12 cellular contexts compared by ENCODE assay signal in the genomic region with DNA sequence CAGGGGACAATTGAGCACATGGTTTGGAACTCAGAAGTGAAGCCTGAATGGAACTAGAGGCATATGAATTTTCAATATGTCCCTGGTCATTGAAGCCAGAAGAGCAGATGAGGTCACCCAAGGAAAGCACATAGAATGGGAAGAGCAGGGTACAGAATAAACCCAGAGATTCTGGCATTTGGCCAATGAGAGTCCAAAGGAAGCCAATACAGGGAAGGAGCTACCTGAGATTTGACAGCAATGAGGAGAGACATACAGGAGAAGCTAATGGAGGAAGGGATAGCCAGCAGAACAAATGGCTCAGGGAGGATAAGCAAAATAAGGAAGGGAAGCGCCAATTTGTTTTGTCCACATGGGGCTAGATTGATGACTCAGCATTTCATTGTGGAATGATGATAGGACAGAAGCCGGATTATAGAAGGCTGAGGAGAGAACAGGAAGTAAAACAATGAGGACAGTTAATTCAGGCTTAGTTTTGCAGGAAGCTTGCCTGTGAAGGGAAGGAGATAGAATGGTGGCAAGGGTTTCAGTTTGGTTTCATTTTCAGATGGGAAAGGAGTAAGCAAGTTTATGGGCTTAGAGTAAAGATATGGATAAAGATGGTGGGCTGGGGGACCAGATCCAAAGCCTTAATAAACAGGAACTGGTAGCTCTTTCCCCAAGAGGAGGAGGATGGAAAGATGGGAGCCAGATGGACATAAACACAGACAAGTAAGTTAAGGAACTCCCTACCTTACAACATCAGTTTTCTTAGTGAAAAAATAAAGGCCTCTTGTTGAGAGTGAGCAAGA. TPM values are rescaled to one million over a fixed set of nuclear protein-coding genes. Genes with fewer than 3 reads are reported as not detected.
DNase-seq lines count a peak whose midpoint lies in the region; ATAC-seq and TF ChIP-seq lines count a peak whose summit lies in the region.
"Had no signal": no experiment of that assay in that cellular context is flagged by ENCODE, and none has a peak within 500 bp of the region (broad histone marks: within the 10 kb centered on the region; RNA-seq: fewer than 3 reads in every experiment).

No MANE protein-coding gene starts in this region.

- peak overlapping the region; percentile 56 for H2AFZ ChIP-seq in SK-N-SH (ENCODE audit: low read depth)

- no peak overlapping the region for H3K9ac ChIP-seq in SK-N-SH

- POLR2A ChIA-PET in SK-N-SH (lab: Yijun Ruan, JAX), result no interaction called here

- H3K4me3 ChIP-seq in SK-N-SH (ENCODE audit: low read depth in 2 of 2, low read length in 1 of 2) (no peak overlapping the region; a peak in 1 of 4 replicates), foreskin fibroblast (ENCODE audit: low read depth in 1 of 2, low read length in 2 of 2) (no peak overlapping the region), upper lobe of left lung (no peak overlapping the region)
- H3K4me3 ChIP-seq: cardiac muscle cell had no signal

- no peaks in the 10 kb centered on the region for H3F3A ChIP-seq in SK-N-SH (replicated peaks; ENCODE audit: insufficient read depth)

- ATAC-seq in SK-N-SH treated with all-trans-retinoic acid at 6 μM for 48 hours (no peak), upper lobe of left lung (ENCODE audit: low FRiP score in 2 of 2) (no peak)
- ATAC-seq: HCT116, Panc1 had no signal

- H3K4me2 ChIP-seq in SK-N-SH, result 0 out of 2 replicates have a peak overlapping the region, but pooled peaks have one; percentile 22

- CTCF ChIA-PET in SK-N-SH (lab: Yijun Ruan, JAX), result interaction anchor here (1.0 to 1.5 kb wide), 2 partner anchors 12 to 158 kb away, joined by 3 to 4 read pairs; no protein-coding TSS in a partner anchor

- DNase-seq in SK-N-SH (no peak), RKO (ENCODE audit: low spot score) (peak; percentile 39), foreskin fibroblast (peak; percentile 5 to 37), upper lobe of left lung (no peak), NCI-H510A (lab: John Stamatoyannopoulos, UW) (no peak), NCI-H2196 treated with DMSO at 0.1 percent for 48 hours (lab: John Stamatoyannopoulos, UW; ENCODE audit: unreplicated experiment) (no peak), epidermal melanocyte (ENCODE audit: insufficient read length, low spot score) (no peak)
- DNase-seq: activated CD4-positive, alpha-beta memory T cell treated with anti-CD3 and anti-CD28 coated beads for 36 hours had no signal

- H3K36me3 ChIP-seq in SK-N-SH (replicated peaks in 1 of 2; ENCODE audit: control insufficient read depth in 1 of 2, insufficient read depth in 2 of 2, low read length in 1 of 2) (no peaks in the 10 kb centered on the region), upper lobe of left lung (no peaks in the 10 kb centered on the region)
- H3K36me3 ChIP-seq: cardiac muscle cell had no signal

- H3K9me2 ChIP-seq in SK-N-SH, result no peaks in the 10 kb centered on the region

- TF ChIP-seq POLR2A in upper lobe of left lung (IDR thresholded peaks at IDR 0.05), result no peak

- H3K9me3 ChIP-seq in SK-N-SH (no peaks in the 10 kb centered on the region), upper lobe of left lung (no peaks in the 10 kb centered on the region)

- no peak for TF ChIP-seq EP300 in SK-N-SH (IDR thresholded peaks at IDR 0.05; ENCODE audit: borderline replicate concordance in 1 of 2, low read depth in 1 of 2, low read length in 1 of 2)
- no peak for TF ChIP-seq EP300 in upper lobe of left lung (IDR thresholded peaks at IDR 0.05)

- no peak for TF ChIP-seq CTCF in SK-N-SH (IDR thresholded peaks at IDR 0.05)
- TF ChIP-seq CTCF in foreskin fibroblast (IDR thresholded peaks at IDR 0.05; ENCODE audit: low read depth, low read length), result no peak
- TF ChIP-seq CTCF in upper lobe of left lung (IDR thresholded peaks at IDR 0.05), result no peak

- 94% methylated on average over 2 of the region's 2 CpGs for WGBS in SK-N-SH (ENCODE audit: low lambda C conversion rate)
- WGBS in upper lobe of left lung, 2 donors, result 40 to 44% methylated on average over 2 of the region's 2 CpGs

- H3K4me1 ChIP-seq in SK-N-SH (ENCODE audit: control insufficient read depth in 1 of 2, insufficient read depth in 2 of 2, low read depth in 1 of 2, low read length in 1 of 2), result peaks cover 8 to 13% of the 10 kb centered on the region in 2 experiments; a peak in 3 of 4 replicates
- H3K4me1 ChIP-seq in upper lobe of left lung, result peaks cover 8 to 24% (median 18%) of the 10 kb centered on the region in 4 donors

- H3K79me2 ChIP-seq in SK-N-SH (ENCODE audit: insufficient read depth), result peaks cover 14% of the 10 kb centered on the region

- H3K27ac ChIP-seq in SK-N-SH (ENCODE audit: low read depth in 2 of 2, low read length in 1 of 2) (no peak overlapping the region), upper lobe of left lung (peak overlapping the region in 3 of 4 donors; percentile 8 to 33 (median 11))
- H3K27ac ChIP-seq: cardiac muscle cell had no signal

- H4K20me1 ChIP-seq in SK-N-SH (ENCODE audit: insufficient read depth), result peaks cover 5% of the 10 kb centered on the region; the same call in 1 of the 2 replicates

- no peak for TF ChIP-seq RAD21 in SK-N-SH (IDR thresholded peaks at IDR 0.05; ENCODE audit: low read length)

- H3K27me3 ChIP-seq in SK-N-SH (ENCODE audit: insufficient read depth) (no peaks in the 10 kb centered on the region), upper lobe of left lung (no peaks in the 10 kb centered on the region)
- H3K27me3 ChIP-seq: cardiac muscle cell had no signal

TF ChIP-seq in SK-N-SH, 30 proteins besides CTCF, POLR2A, EP300 and RAD21:
- TF ChIP-seq NFIC (IDR thresholded peaks at IDR 0.05; ENCODE audit: borderline replicate concordance) (0 out of 2 replicates have a peak, but pooled peaks have one; percentile 5), MEF2A (IDR thresholded peaks at IDR 0.05; ENCODE audit: borderline replicate concordance, low read depth) (no peak)

TF ChIP-seq in SK-N-SH treated with all-trans-retinoic acid at 6 μM for 48 hours, 23 proteins besides CTCF, POLR2A, EP300 and RAD21 (continues in another document):
- TF ChIP-seq TOX (CRISPR knock-in tag; IDR thresholded peaks at IDR 0.05; ENCODE audit: borderline replicate concordance), result no peak
- no peak for TF ChIP-seq ZNF70 (CRISPR knock-in tag; IDR thresholded peaks at IDR 0.05)
- TF ChIP-seq ESRRG (CRISPR knock-in tag; IDR thresholded peaks at IDR 0.05), result no peak
- TF ChIP-seq ZNF565 (CRISPR knock-in tag; conservative IDR thresholded peaks at IDR 0.05; ENCODE audit: low read depth), result no peak
- no peak for TF ChIP-seq TCF4 (CRISPR knock-in tag; IDR thresholded peaks at IDR 0.05; ENCODE audit: borderline replicate concordance)
- TF ChIP-seq, protein P1, sequence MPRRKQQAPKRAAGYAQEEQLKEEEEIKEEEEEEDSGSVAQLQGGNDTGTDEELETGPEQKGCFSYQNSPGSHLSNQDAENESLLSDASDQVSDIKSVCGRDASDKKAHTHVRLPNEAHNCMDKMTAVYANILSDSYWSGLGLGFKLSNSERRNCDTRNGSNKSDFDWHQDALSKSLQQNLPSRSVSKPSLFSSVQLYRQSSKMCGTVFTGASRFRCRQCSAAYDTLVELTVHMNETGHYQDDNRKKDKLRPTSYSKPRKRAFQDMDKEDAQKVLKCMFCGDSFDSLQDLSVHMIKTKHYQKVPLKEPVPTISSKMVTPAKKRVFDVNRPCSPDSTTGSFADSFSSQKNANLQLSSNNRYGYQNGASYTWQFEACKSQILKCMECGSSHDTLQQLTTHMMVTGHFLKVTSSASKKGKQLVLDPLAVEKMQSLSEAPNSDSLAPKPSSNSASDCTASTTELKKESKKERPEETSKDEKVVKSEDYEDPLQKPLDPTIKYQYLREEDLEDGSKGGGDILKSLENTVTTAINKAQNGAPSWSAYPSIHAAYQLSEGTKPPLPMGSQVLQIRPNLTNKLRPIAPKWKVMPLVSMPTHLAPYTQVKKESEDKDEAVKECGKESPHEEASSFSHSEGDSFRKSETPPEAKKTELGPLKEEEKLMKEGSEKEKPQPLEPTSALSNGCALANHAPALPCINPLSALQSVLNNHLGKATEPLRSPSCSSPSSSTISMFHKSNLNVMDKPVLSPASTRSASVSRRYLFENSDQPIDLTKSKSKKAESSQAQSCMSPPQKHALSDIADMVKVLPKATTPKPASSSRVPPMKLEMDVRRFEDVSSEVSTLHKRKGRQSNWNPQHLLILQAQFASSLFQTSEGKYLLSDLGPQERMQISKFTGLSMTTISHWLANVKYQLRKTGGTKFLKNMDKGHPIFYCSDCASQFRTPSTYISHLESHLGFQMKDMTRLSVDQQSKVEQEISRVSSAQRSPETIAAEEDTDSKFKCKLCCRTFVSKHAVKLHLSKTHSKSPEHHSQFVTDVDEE (CRISPR knock-in tag; IDR thresholded peaks at IDR 0.05), result no peak
- no peak for TF ChIP-seq OSR1 (CRISPR knock-in tag; IDR thresholded peaks at IDR 0.05)
- no peak for TF ChIP-seq ZFP30 (CRISPR knock-in tag; IDR thresholded peaks at IDR 0.05)
- TF ChIP-seq ZNF8 (CRISPR knock-in tag; IDR thresholded peaks at IDR 0.05), result no peak
- TF ChIP-seq, protein P2, sequence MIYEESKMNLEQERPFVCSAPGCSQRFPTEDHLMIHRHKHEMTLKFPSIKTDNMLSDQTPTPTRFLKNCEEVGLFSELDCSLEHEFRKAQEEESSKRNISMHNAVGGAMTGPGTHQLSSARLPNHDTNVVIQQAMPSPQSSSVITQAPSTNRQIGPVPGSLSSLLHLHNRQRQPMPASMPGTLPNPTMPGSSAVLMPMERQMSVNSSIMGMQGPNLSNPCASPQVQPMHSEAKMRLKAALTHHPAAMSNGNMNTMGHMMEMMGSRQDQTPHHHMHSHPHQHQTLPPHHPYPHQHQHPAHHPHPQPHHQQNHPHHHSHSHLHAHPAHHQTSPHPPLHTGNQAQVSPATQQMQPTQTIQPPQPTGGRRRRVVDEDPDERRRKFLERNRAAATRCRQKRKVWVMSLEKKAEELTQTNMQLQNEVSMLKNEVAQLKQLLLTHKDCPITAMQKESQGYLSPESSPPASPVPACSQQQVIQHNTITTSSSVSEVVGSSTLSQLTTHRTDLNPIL (CRISPR knock-in tag; IDR thresholded peaks at IDR 0.05; ENCODE audit: low read depth), result no peak

RNA-seq across cellular contexts. Expression of a gene that starts 3.2 kb away (rescaled TPM):
- polyA plus RNA-seq in SK-N-SH (2012; rRNA removed), result 27.8 and 39.5 TPM in 2 replicates
- polyA plus RNA-seq in SK-N-SH (2012; cell fraction: cytosol; rRNA removed), result 34.0 and 38.1 TPM in 2 replicates
- polyA plus RNA-seq in SK-N-SH (2012; cell fraction: nucleus; rRNA removed), result 7.8 and 13.2 TPM in 2 replicates
- total RNA-seq in upper lobe of left lung, result 100 to 1,000 TPM in 1 of 6 donors, 10 to 100 TPM in 5; 22.5 to 106 (median 42.1) TPM

Comparison
In these comparisons a context has a peak if more than half of its experiments do, and no peak if none do; other contexts are left out.
1. DNase-seq: peak in RKO (single experiment) and foreskin fibroblast (2 of 2); none in SK-N-SH (single experiment), upper lobe of left lung (0 of 2), NCI-H510A (single experiment), NCI-H2196 treated with DMSO at 0.1 percent for 48 hours (single experiment) and epidermal melanocyte (single experiment).
2. H3K27ac ChIP-seq: peak in upper lobe of left lung (3 of 4); none in SK-N-SH (0 of 2).